14 cellular contexts compared by ENCODE assay signal in the genomic region with DNA sequence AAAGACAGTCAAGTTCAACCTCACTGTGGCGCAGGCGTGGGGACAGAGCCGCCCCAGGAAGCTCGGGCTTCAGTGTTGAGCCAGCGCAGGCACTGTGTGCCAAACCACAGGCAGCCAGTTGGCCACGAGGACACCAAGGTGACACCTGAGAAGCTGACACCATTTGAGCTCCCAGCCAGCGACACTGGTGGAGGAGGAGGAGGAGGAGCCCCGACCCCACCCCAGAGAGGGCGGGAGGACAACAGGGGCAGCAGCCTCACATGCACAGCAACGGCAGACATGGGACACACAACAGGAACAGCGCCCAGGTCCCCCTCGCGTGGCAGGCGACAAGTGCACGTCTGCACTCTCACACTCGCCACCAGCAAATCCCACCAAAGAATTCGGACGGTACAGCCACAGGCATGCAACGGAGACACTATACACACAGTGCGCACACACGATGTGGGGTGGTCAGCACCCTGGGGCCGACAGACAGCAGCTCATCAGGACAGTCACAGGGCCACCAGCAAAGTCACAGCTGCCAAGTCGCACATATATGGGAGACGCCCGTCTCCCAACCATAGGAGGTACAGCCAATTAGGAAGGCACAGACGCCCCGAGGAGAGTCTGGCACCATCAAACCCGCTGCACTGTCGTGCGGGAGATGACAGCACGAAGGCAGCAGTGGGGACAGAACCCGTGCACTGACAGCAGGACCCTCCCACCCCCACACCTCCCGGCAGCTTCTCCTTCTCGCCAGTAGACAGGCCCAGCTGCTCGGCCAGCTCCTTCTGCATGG. TPM values are rescaled to one million over a fixed set of nuclear protein-coding genes. Genes with fewer than 3 reads are reported as not detected.
DNase-seq lines count a peak whose midpoint lies in the region; ATAC-seq, FAIRE-seq and TF ChIP-seq lines count a peak whose summit lies in the region.
"Had no signal": no experiment of that assay in that cellular context is flagged by ENCODE, and none has a peak within 500 bp of the region (broad histone marks: within the 10 kb centered on the region; RNA-seq: fewer than 3 reads in every experiment).

No MANE protein-coding gene starts in this region.

- POLR2A ChIA-PET in PC-3 (lab: Charles Lee; ENCODE audit: unreplicated experiment): interaction anchor here (0.6 kb wide), 1 partner anchor 20 kb away, joined by 6 read pairs; no protein-coding TSS in a partner anchor
- POLR2A ChIA-PET in HepG2 (lab: Yijun Ruan, JAX): interaction anchor here (1.1 to 2.4 kb wide), 2 partner anchors 10 to 17 kb away, joined by 3 to 10 read pairs; partner anchors contain the start of gene PPAN

- H4K20me1 ChIP-seq in PC-3 (ENCODE audit: low read length): 0 out of 2 replicates have a peak, but pooled peaks cover 3% of the 10 kb centered on the region
- H4K20me1 ChIP-seq in HepG2 (ENCODE audit: insufficient read depth, low read length): peaks cover 13% of the 10 kb centered on the region; the same call in 1 of the 2 replicates

- H3K4me1 ChIP-seq in PC-3 (ENCODE audit: insufficient read depth, low read length) (peaks cover 12% of the 10 kb centered on the region), HepG2 (ENCODE audit: insufficient read depth, low read length) (peaks cover 24% of the 10 kb centered on the region)
- H3K4me1 ChIP-seq: SJCRH30 had no signal

- H3K79me2 ChIP-seq in PC-3 (ENCODE audit: low read length) (peaks cover 26% of the 10 kb centered on the region), HepG2 (ENCODE audit: insufficient read depth, low read length) (peaks cover 14% of the 10 kb centered on the region)

- CTCF ChIA-PET in activated naive CD4-positive, alpha-beta T cell treated with anti-CD3 and anti-CD28 coated beads for 36 hours (lab: Charles Lee): no interaction called here
- CTCF ChIA-PET in PC-3 (lab: Charles Lee) (no interaction called here), HepG2 (lab: Yijun Ruan, JAX; ENCODE audit: low intra/inter-chr PET ratio, low total read pairs) (no interaction called here)

- DNase-seq in activated naive CD4-positive, alpha-beta T cell treated with anti-CD3 and anti-CD28 coated beads for 36 hours: no peak
- DNase-seq in PC-3 (peak; percentile 20), HepG2 (ENCODE audit: low spot score) (no peak), T-helper 9 cell (no peak), GM20000 (ENCODE audit: low spot score) (no peak), left lobe of liver (ENCODE audit: low spot score) (no peak)
- DNase-seq in stimulated activated naive CD8-positive, alpha-beta T cell treated with anti-CD3 and anti-CD28 coated beads, Interleukin-15, amount 100 ng/mL, for 72 hours: no peak
- DNase-seq: activated CD4-positive, alpha-beta T cell treated with anti-CD3 and anti-CD28 coated beads for 4 hours; hypothalamus had no signal

- H3K27ac Mint-ChIP-seq in activated naive CD4-positive, alpha-beta T cell treated with anti-CD3 and anti-CD28 coated beads, Interleukin-2, amount 50 U/mL, for 24 hours: peak overlapping the region; percentile 92
- no peak overlapping the region for H3K27ac Mint-ChIP-seq in activated naive CD4-positive, alpha-beta T cell treated with anti-CD3 and anti-CD28 coated beads for 36 hours
- H3K27ac Mint-ChIP-seq in stimulated activated naive CD8-positive, alpha-beta T cell treated with anti-CD3 and anti-CD28 coated beads, Interleukin-15, amount 100 ng/mL, for 72 hours: peak overlapping the region; percentile 28 to 93

- WGBS in HepG2 (ENCODE audit: low lambda C conversion rate): 99% methylated on average over 10 of the region's 35 CpGs

- H3K4me3 ChIP-seq in PC-3 (ENCODE audit: low read length) (no peak overlapping the region), HepG2 (replicated peaks in 1 of 3; ENCODE audit: insufficient read depth in 1 of 3, low read depth in 2 of 3, low read length in 3 of 3) (no peak overlapping the region)
- H3K4me3 ChIP-seq: right atrium auricular region, SJCRH30 had no signal

- no peak for TF ChIP-seq CTCF in PC-3 (conservative IDR thresholded peaks at IDR 0.05; ENCODE audit: low read depth, low read length)
- no peak for TF ChIP-seq CTCF in HepG2 (CRISPR knock-in tag; IDR thresholded peaks at IDR 0.05)
- TF ChIP-seq CTCF in GM20000 (IDR thresholded peaks at IDR 0.05; ENCODE audit: extremely low read depth, missing control alignments): no peak

- no peak overlapping the region for H3K9ac ChIP-seq in PC-3 (ENCODE audit: low read length)
- H3K9ac ChIP-seq in HepG2 (ENCODE audit: insufficient read depth, low read depth, low read length): no peak overlapping the region

- TF ChIP-seq EP300 in HepG2 (IDR thresholded peaks at IDR 0.05; ENCODE audit: low read depth in 2 of 2, low read length in 2 of 2) (no peak), HepG2 (CRISPR knock-in tag; IDR thresholded peaks at IDR 0.05; ENCODE audit: borderline replicate concordance) (no peak)

- H2AFZ ChIP-seq in PC-3 (ENCODE audit: low read length) (no peak overlapping the region), HepG2 (ENCODE audit: low read length) (no peak overlapping the region)

- H3K36me3 ChIP-seq in PC-3 (ENCODE audit: low read depth, low read length) (peaks cover 23% of the 10 kb centered on the region), HepG2 (replicated peaks in 1 of 2; ENCODE audit: control insufficient read depth in 1 of 2, insufficient read depth in 2 of 2, low read length in 2 of 2) (peaks cover 18 to 38% of the 10 kb centered on the region in 2 experiments)

- in situ Hi-C loops in HepG2 (cut with HindIII; ENCODE audit: extremely low pct_ligation_motif_present, low pct_unique_long_range_greater_than_20kb): no loop called here

- no peaks in the 10 kb centered on the region for H3K9me3 Mint-ChIP-seq in activated naive CD4-positive, alpha-beta T cell treated with anti-CD3 and anti-CD28 coated beads, Interleukin-2, amount 50 U/mL, for 24 hours
- H3K9me3 Mint-ChIP-seq in activated naive CD4-positive, alpha-beta T cell treated with anti-CD3 and anti-CD28 coated beads for 36 hours: no peaks in the 10 kb centered on the region
- H3K9me3 Mint-ChIP-seq in stimulated activated naive CD8-positive, alpha-beta T cell treated with anti-CD3 and anti-CD28 coated beads, Interleukin-15, amount 100 ng/mL, for 72 hours: no peaks in the 10 kb centered on the region

- H3K4me2 ChIP-seq in PC-3 (ENCODE audit: low read length) (no peak overlapping the region), HepG2 (ENCODE audit: low read depth, low read length) (no peak overlapping the region)

- TF ChIP-seq POLR2A in HepG2 (IDR thresholded peaks at IDR 0.05; ENCODE audit: insufficient read depth in 1 of 2, low read depth in 2 of 2, low read length in 2 of 2): peak; percentile 6 to 23; a peak in 2 of 4 replicates

- H3K9me3 ChIP-seq in PC-3 (ENCODE audit: low read length) (no peaks in the 10 kb centered on the region), HepG2 (ENCODE audit: low read length) (no peaks in the 10 kb centered on the region)
- H3K9me3 ChIP-seq: right atrium auricular region, SJCRH30 had no signal

- H3K4me1 Mint-ChIP-seq in activated naive CD4-positive, alpha-beta T cell treated with anti-CD3 and anti-CD28 coated beads, Interleukin-2, amount 50 U/mL, for 24 hours: peaks cover 38% of the 10 kb centered on the region
- peaks cover 36% of the 10 kb centered on the region for H3K4me1 Mint-ChIP-seq in activated naive CD4-positive, alpha-beta T cell treated with anti-CD3 and anti-CD28 coated beads for 36 hours (ENCODE audit: low read depth)
- peaks cover 82% of the 10 kb centered on the region for H3K4me1 Mint-ChIP-seq in stimulated activated naive CD8-positive, alpha-beta T cell treated with anti-CD3 and anti-CD28 coated beads, Interleukin-15, amount 100 ng/mL, for 72 hours

- H3F3A ChIP-seq in PC-3 (ENCODE audit: low read length, unreplicated experiment): peaks cover 12% of the 10 kb centered on the region

- no peaks in the 10 kb centered on the region for H3K27me3 Mint-ChIP-seq in activated naive CD4-positive, alpha-beta T cell treated with anti-CD3 and anti-CD28 coated beads, Interleukin-2, amount 50 U/mL, for 24 hours
- no peaks in the 10 kb centered on the region for H3K27me3 Mint-ChIP-seq in activated naive CD4-positive, alpha-beta T cell treated with anti-CD3 and anti-CD28 coated beads for 36 hours (ENCODE audit: low read depth)
- H3K27me3 Mint-ChIP-seq in stimulated activated naive CD8-positive, alpha-beta T cell treated with anti-CD3 and anti-CD28 coated beads, Interleukin-15, amount 100 ng/mL, for 72 hours: no peaks in the 10 kb centered on the region

- TF ChIP-seq RAD21 in HepG2 (CRISPR knock-in tag; IDR thresholded peaks at IDR 0.05): no peak

- intact Hi-C loops in activated naive CD4-positive, alpha-beta T cell treated with anti-CD3 and anti-CD28 coated beads for 36 hours (cut with micrococcal nuclease): no loop called here
- intact Hi-C loops in PC-3 (cut with micrococcal nuclease): no loop called here
- intact Hi-C loops in HepG2 (cut with micrococcal nuclease; ENCODE audit: unreplicated experiment): no loop called here

- peaks cover 7% of the 10 kb centered on the region for H3K36me3 Mint-ChIP-seq in activated naive CD4-positive, alpha-beta T cell treated with anti-CD3 and anti-CD28 coated beads, Interleukin-2, amount 50 U/mL, for 24 hours
- peaks cover 25% of the 10 kb centered on the region for H3K36me3 Mint-ChIP-seq in activated naive CD4-positive, alpha-beta T cell treated with anti-CD3 and anti-CD28 coated beads for 36 hours (ENCODE audit: low read depth)

- no peak for FAIRE-seq in HepG2 (lab: Jason Lieb, UNC)
- FAIRE-seq: endothelial cell of umbilical vein had no signal

- H3K27me3 ChIP-seq in PC-3 (ENCODE audit: low read length) (no peaks in the 10 kb centered on the region), HepG2 (ENCODE audit: control insufficient read depth in 1 of 2, insufficient read depth in 2 of 2, low read length in 2 of 2) (no peaks in the 10 kb centered on the region; a peak in 1 of 5 replicates)
- H3K27me3 ChIP-seq: right atrium auricular region, SJCRH30 had no signal

- BruUV-seq in PC-3 (replicated peaks; lab: Mats Ljungman, UMichigan) (no TSS peak), HepG2 (replicated peaks; lab: Mats Ljungman, UMichigan) (no TSS peak)

- ATAC-seq in PC-3 (no peak), HepG2 (no peak), left lobe of liver (no peak)
- no peak for ATAC-seq in stimulated activated naive CD8-positive, alpha-beta T cell treated with anti-CD3 and anti-CD28 coated beads, Interleukin-15, amount 100 ng/mL, for 72 hours

- no peak overlapping the region for H3K27ac ChIP-seq in PC-3 (ENCODE audit: low read length)
- H3K27ac ChIP-seq in HepG2 (ENCODE audit: extremely low read length, insufficient read depth, low read length): no peak overlapping the region
- H3K27ac ChIP-seq: right atrium auricular region, SJCRH30 had no signal

- no peaks in the 10 kb centered on the region for H3K9me2 ChIP-seq in PC-3 (replicated peaks; ENCODE audit: low read length)

- H3K4me3 Mint-ChIP-seq in activated naive CD4-positive, alpha-beta T cell treated with anti-CD3 and anti-CD28 coated beads, Interleukin-2, amount 50 U/mL, for 24 hours: peak overlapping the region; percentile 49
- no peak overlapping the region for H3K4me3 Mint-ChIP-seq in activated naive CD4-positive, alpha-beta T cell treated with anti-CD3 and anti-CD28 coated beads for 36 hours
- H3K4me3 Mint-ChIP-seq in stimulated activated naive CD8-positive, alpha-beta T cell treated with anti-CD3 and anti-CD28 coated beads, Interleukin-15, amount 100 ng/mL, for 72 hours: peak overlapping the region in 1 of 2 donors; percentile 11

RNA-seq across cellular contexts. Expression of gene EIF3G, which starts 3.4 kb away (rescaled TPM):
- total RNA-seq in activated naive CD4-positive, alpha-beta T cell treated with anti-CD3 and anti-CD28 coated beads for 36 hours: 100 to 1,000 TPM; 213 to 222 TPM
- 575 and 635 TPM in 2 replicates for total RNA-seq in PC-3 (2014; rRNA removed)
- 173 and 206 TPM in 2 replicates for total RNA-seq in HepG2 (2016; rRNA removed; fragmentation: Illumina TruSeq; extraction: Trizol)
- total RNA-seq in HepG2 (2016; cell fraction: cytosol; rRNA removed; fragmentation: Illumina TruSeq; extraction: Trizol; ENCODE audit: low read depth): 168 and 195 TPM in 2 replicates
- total RNA-seq in HepG2 (2016; cell fraction: insoluble cytoplasmic fraction; rRNA removed; fragmentation: Illumina TruSeq; extraction: Trizol): 150 and 220 TPM in 2 replicates
- 162 and 175 TPM in 2 replicates for total RNA-seq in HepG2 (2016; cell fraction: membrane; rRNA removed; fragmentation: Illumina TruSeq; extraction: Trizol)
- total RNA-seq in HepG2 (2016; cell fraction: nucleus; rRNA removed; fragmentation: Illumina TruSeq; extraction: Trizol): 111 and 116 TPM in 2 replicates
- 135 and 141 TPM in 2 replicates for polyA plus RNA-seq in HepG2 (2011; rRNA removed)
- 116 and 159 TPM in 2 replicates for polyA plus RNA-seq in HepG2 (2011; cell fraction: cytosol; rRNA removed)
- 984 and 1,211 TPM in 2 replicates for polyA plus RNA-seq in HepG2 (2011; cell fraction: nucleus; rRNA removed)
- 126 and 143 TPM in 2 replicates for polyA plus RNA-seq in HepG2 (2012)
- polyA plus RNA-seq in HepG2 (2016; cell fraction: cytosol; fragmentation: Illumina TruSeq; extraction: Trizol; ENCODE audit: low read depth): 131 and 139 TPM in 2 replicates
- 150 and 174 TPM in 2 replicates for polyA plus RNA-seq in HepG2 (2016; cell fraction: insoluble cytoplasmic fraction; fragmentation: Illumina TruSeq; extraction: Trizol; ENCODE audit: low read depth)
- polyA plus RNA-seq in HepG2 (2016; cell fraction: membrane; fragmentation: Illumina TruSeq; extraction: Trizol; ENCODE audit: low read depth): 143 and 147 TPM in 2 replicates
- 284 and 296 TPM in 2 replicates for polyA plus RNA-seq in HepG2 (2016; cell fraction: nucleus; fragmentation: Illumina TruSeq; extraction: Trizol; ENCODE audit: insufficient read depth, low read depth)
- polyA minus RNA-seq in HepG2 (2011; rRNA and poly(A)+ RNA removed; ENCODE audit: low replicate concordance): 86.0 and 105 TPM in 2 replicates
- polyA minus RNA-seq in HepG2 (2011; cell fraction: cytosol; rRNA and poly(A)+ RNA removed): 35.8 and 39.9 TPM in 2 replicates
- polyA minus RNA-seq in HepG2 (2011; cell fraction: nucleus; rRNA and poly(A)+ RNA removed): 64.5 and 67.1 TPM in 2 replicates
- 84.6 TPM for total RNA-seq in left lobe of liver

RNA-seq across cellular contexts. Expression of gene P2RY11, which starts 4.8 kb away (rescaled TPM):
- total RNA-seq in activated naive CD4-positive, alpha-beta T cell treated with anti-CD3 and anti-CD28 coated beads for 36 hours: 10 to 100 TPM; 11.8 to 12.2 TPM
- total RNA-seq in PC-3 (2014; rRNA removed) (11.1 and 17.3 TPM in 2 replicates), HepG2 (2016; rRNA removed; fragmentation: Illumina TruSeq; extraction: Trizol) (1.5 and 4.0 TPM in 2 replicates), left lobe of liver (6.6 TPM)
- 0.44 and 0.51 TPM in 2 replicates for total RNA-seq in HepG2 (2016; cell fraction: cytosol; rRNA removed; fragmentation: Illumina TruSeq; extraction: Trizol; ENCODE audit: low read depth)
- 1.2 and 3.7 TPM in 2 replicates for total RNA-seq in HepG2 (2016; cell fraction: insoluble cytoplasmic fraction; rRNA removed; fragmentation: Illumina TruSeq; extraction: Trizol)
- 1.00 and 1.3 TPM in 2 replicates for total RNA-seq in HepG2 (2016; cell fraction: membrane; rRNA removed; fragmentation: Illumina TruSeq; extraction: Trizol)
- 3.5 and 5.0 TPM in 2 replicates for total RNA-seq in HepG2 (2016; cell fraction: nucleus; rRNA removed; fragmentation: Illumina TruSeq; extraction: Trizol)
- 7.8 and 13.2 TPM in 2 replicates for polyA plus RNA-seq in HepG2 (2011; rRNA removed)
- polyA plus RNA-seq in HepG2 (2011; cell fraction: cytosol; rRNA removed): 3.7 and 6.4 TPM in 2 replicates
- polyA plus RNA-seq in HepG2 (2011; cell fraction: nucleus; rRNA removed): 54.8 and 89.7 TPM in 2 replicates
- polyA plus RNA-seq in HepG2 (2012): 9.0 and 12.8 TPM in 2 replicates
- polyA plus RNA-seq in HepG2 (2016; cell fraction: cytosol; fragmentation: Illumina TruSeq; extraction: Trizol; ENCODE audit: low read depth): 0.51 and 0.64 TPM in 2 replicates
- 2.7 and 3.1 TPM in 2 replicates for polyA plus RNA-seq in HepG2 (2016; cell fraction: insoluble cytoplasmic fraction; fragmentation: Illumina TruSeq; extraction: Trizol; ENCODE audit: low read depth)
- polyA plus RNA-seq in HepG2 (2016; cell fraction: membrane; fragmentation: Illumina TruSeq; extraction: Trizol; ENCODE audit: low read depth): 0.66 and 0.74 TPM in 2 replicates
- polyA plus RNA-seq in HepG2 (2016; cell fraction: nucleus; fragmentation: Illumina TruSeq; extraction: Trizol; ENCODE audit: insufficient read depth, low read depth): 26.8 and 36.2 TPM in 2 replicates
- polyA minus RNA-seq in HepG2 (2011; rRNA and poly(A)+ RNA removed; ENCODE audit: low replicate concordance): 18.1 and 21.5 TPM in 2 replicates
- polyA minus RNA-seq in HepG2 (2011; cell fraction: cytosol; rRNA and poly(A)+ RNA removed): 5.4 and 5.5 TPM in 2 replicates
- polyA minus RNA-seq in HepG2 (2011; cell fraction: nucleus; rRNA and poly(A)+ RNA removed): 8.0 and 12.6 TPM in 2 replicates

RNA-seq across cellular contexts. Expression of gene PPAN, which starts 10.1 kb away (rescaled TPM):
- total RNA-seq in activated naive CD4-positive, alpha-beta T cell treated with anti-CD3 and anti-CD28 coated beads for 36 hours: 10 to 100 TPM; 59.7 to 60.0 TPM
- total RNA-seq in PC-3 (2014; rRNA removed) (183 and 214 TPM in 2 replicates), HepG2 (2016; rRNA removed; fragmentation: Illumina TruSeq; extraction: Trizol) (23.9 and 36.2 TPM in 2 replicates), left lobe of liver (13.0 TPM)
- total RNA-seq in HepG2 (2016; cell fraction: cytosol; rRNA removed; fragmentation: Illumina TruSeq; extraction: Trizol; ENCODE audit: low read depth): 17.2 and 20.8 TPM in 2 replicates
- 22.0 and 41.0 TPM in 2 replicates for total RNA-seq in HepG2 (2016; cell fraction: insoluble cytoplasmic fraction; rRNA removed; fragmentation: Illumina TruSeq; extraction: Trizol)
- 19.3 and 20.0 TPM in 2 replicates for total RNA-seq in HepG2 (2016; cell fraction: membrane; rRNA removed; fragmentation: Illumina TruSeq; extraction: Trizol)
- total RNA-seq in HepG2 (2016; cell fraction: nucleus; rRNA removed; fragmentation: Illumina TruSeq; extraction: Trizol): 29.5 and 36.7 TPM in 2 replicates
- polyA plus RNA-seq in HepG2 (2011; rRNA removed): 41.9 and 53.5 TPM in 2 replicates
- polyA plus RNA-seq in HepG2 (2011; cell fraction: cytosol; rRNA removed): 25.0 and 35.7 TPM in 2 replicates
- 105 and 138 TPM in 2 replicates for polyA plus RNA-seq in HepG2 (2011; cell fraction: nucleus; rRNA removed)
- polyA plus RNA-seq in HepG2 (2012): 23.5 and 24.7 TPM in 2 replicates
- polyA plus RNA-seq in HepG2 (2016; cell fraction: cytosol; fragmentation: Illumina TruSeq; extraction: Trizol; ENCODE audit: low read depth): 7.2 and 9.4 TPM in 2 replicates
- polyA plus RNA-seq in HepG2 (2016; cell fraction: insoluble cytoplasmic fraction; fragmentation: Illumina TruSeq; extraction: Trizol; ENCODE audit: low read depth): 27.4 and 29.3 TPM in 2 replicates
- 9.2 and 10.0 TPM in 2 replicates for polyA plus RNA-seq in HepG2 (2016; cell fraction: membrane; fragmentation: Illumina TruSeq; extraction: Trizol; ENCODE audit: low read depth)
- polyA plus RNA-seq in HepG2 (2016; cell fraction: nucleus; fragmentation: Illumina TruSeq; extraction: Trizol; ENCODE audit: insufficient read depth, low read depth): 78.4 and 87.0 TPM in 2 replicates
- polyA minus RNA-seq in HepG2 (2011; rRNA and poly(A)+ RNA removed; ENCODE audit: low replicate concordance): 133 and 258 TPM in 2 replicates
- polyA minus RNA-seq in HepG2 (2011; cell fraction: cytosol; rRNA and poly(A)+ RNA removed): 18.6 and 19.3 TPM in 2 replicates
- 54.0 and 63.7 TPM in 2 replicates for polyA minus RNA-seq in HepG2 (2011; cell fraction: nucleus; rRNA and poly(A)+ RNA removed)

RNA-seq across cellular contexts. Expression of gene ANGPTL6, which starts 13.8 kb away (rescaled TPM):
- total RNA-seq in activated naive CD4-positive, alpha-beta T cell treated with anti-CD3 and anti-CD28 coated beads for 36 hours: 10 to 100 TPM; 18.6 to 20.7 TPM
- total RNA-seq in PC-3 (2014; rRNA removed) (0.81 and 1.2 TPM in 2 replicates), HepG2 (2016; rRNA removed; fragmentation: Illumina TruSeq; extraction: Trizol) (0.15 TPM in 1 of 2 replicates, not detected in the other), left lobe of liver (17.9 TPM)
- not detected in 2 replicates for total RNA-seq in HepG2 (2016; cell fraction: cytosol; rRNA removed; fragmentation: Illumina TruSeq; extraction: Trizol; ENCODE audit: low read depth)
- 0.24 TPM in 1 of 2 replicates, not detected in the other for total RNA-seq in HepG2 (2016; cell fraction: insoluble cytoplasmic fraction; rRNA removed; fragmentation: Illumina TruSeq; extraction: Trizol)
- 0.14 TPM in 1 of 2 replicates, not detected in the other for total RNA-seq in HepG2 (2016; cell fraction: membrane; rRNA removed; fragmentation: Illumina TruSeq; extraction: Trizol)
- 0.31 TPM in 1 of 2 replicates, not detected in the other for total RNA-seq in HepG2 (2016; cell fraction: nucleus; rRNA removed; fragmentation: Illumina TruSeq; extraction: Trizol)
- 1.4 and 2.2 TPM in 2 replicates for polyA plus RNA-seq in HepG2 (2011; rRNA removed)
- polyA plus RNA-seq in HepG2 (2011; cell fraction: cytosol; rRNA removed): 1.8 and 2.1 TPM in 2 replicates
- 4.3 and 5.8 TPM in 2 replicates for polyA plus RNA-seq in HepG2 (2011; cell fraction: nucleus; rRNA removed)
- 0.85 and 1.0 TPM in 2 replicates for polyA plus RNA-seq in HepG2 (2012)
- 0.18 and 0.20 TPM in 2 replicates for polyA plus RNA-seq in HepG2 (2016; cell fraction: cytosol; fragmentation: Illumina TruSeq; extraction: Trizol; ENCODE audit: low read depth)
- 0.16 TPM in 1 of 2 replicates, not detected in the other for polyA plus RNA-seq in HepG2 (2016; cell fraction: insoluble cytoplasmic fraction; fragmentation: Illumina TruSeq; extraction: Trizol; ENCODE audit: low read depth)
- 0.09 TPM in 1 of 2 replicates, not detected in the other for polyA plus RNA-seq in HepG2 (2016; cell fraction: membrane; fragmentation: Illumina TruSeq; extraction: Trizol; ENCODE audit: low read depth)
- polyA plus RNA-seq in HepG2 (2016; cell fraction: nucleus; fragmentation: Illumina TruSeq; extraction: Trizol; ENCODE audit: insufficient read depth, low read depth): 0.70 TPM in 1 of 2 replicates, not detected in the other
- polyA minus RNA-seq in HepG2 (2011; rRNA and poly(A)+ RNA removed; ENCODE audit: low replicate concordance): 0.30 and 0.96 TPM in 2 replicates
- polyA minus RNA-seq in HepG2 (2011; cell fraction: cytosol; rRNA and poly(A)+ RNA removed): 0.53 and 0.89 TPM in 2 replicates
- polyA minus RNA-seq in HepG2 (2011; cell fraction: nucleus; rRNA and poly(A)+ RNA removed): 0.25 and 0.52 TPM in 2 replicates
- total RNA-seq: endothelial cell of umbilical vein, NCI-H460, SJCRH30 had no signal

RNA-seq across cellular contexts. Expression of gene SHFL, which starts 30.2 kb away (rescaled TPM):
- total RNA-seq in activated naive CD4-positive, alpha-beta T cell treated with anti-CD3 and anti-CD28 coated beads for 36 hours: 10 to 100 TPM; 28.3 to 31.9 TPM
- total RNA-seq in PC-3 (2014; rRNA removed): 17.2 and 18.4 TPM in 2 replicates
- 8.9 and 12.3 TPM in 2 replicates for total RNA-seq in HepG2 (2016; rRNA removed; fragmentation: Illumina TruSeq; extraction: Trizol)
- 7.9 and 8.8 TPM in 2 replicates for total RNA-seq in HepG2 (2016; cell fraction: cytosol; rRNA removed; fragmentation: Illumina TruSeq; extraction: Trizol; ENCODE audit: low read depth)
- 9.0 and 12.8 TPM in 2 replicates for total RNA-seq in HepG2 (2016; cell fraction: insoluble cytoplasmic fraction; rRNA removed; fragmentation: Illumina TruSeq; extraction: Trizol)
- 14.0 and 14.3 TPM in 2 replicates for total RNA-seq in HepG2 (2016; cell fraction: membrane; rRNA removed; fragmentation: Illumina TruSeq; extraction: Trizol)
- total RNA-seq in HepG2 (2016; cell fraction: nucleus; rRNA removed; fragmentation: Illumina TruSeq; extraction: Trizol): 8.6 and 11.4 TPM in 2 replicates
- polyA plus RNA-seq in HepG2 (2011; rRNA removed): 36.4 and 47.5 TPM in 2 replicates
- polyA plus RNA-seq in HepG2 (2011; cell fraction: cytosol; rRNA removed): 25.4 and 30.5 TPM in 2 replicates
- 157 and 161 TPM in 2 replicates for polyA plus RNA-seq in HepG2 (2011; cell fraction: nucleus; rRNA removed)
- polyA plus RNA-seq in HepG2 (2012): 11.5 and 18.6 TPM in 2 replicates
- 9.0 and 10.1 TPM in 2 replicates for polyA plus RNA-seq in HepG2 (2016; cell fraction: cytosol; fragmentation: Illumina TruSeq; extraction: Trizol; ENCODE audit: low read depth)
- 12.6 and 14.6 TPM in 2 replicates for polyA plus RNA-seq in HepG2 (2016; cell fraction: insoluble cytoplasmic fraction; fragmentation: Illumina TruSeq; extraction: Trizol; ENCODE audit: low read depth)
- polyA plus RNA-seq in HepG2 (2016; cell fraction: membrane; fragmentation: Illumina TruSeq; extraction: Trizol; ENCODE audit: low read depth): 13.7 and 14.9 TPM in 2 replicates
- 35.0 and 36.4 TPM in 2 replicates for polyA plus RNA-seq in HepG2 (2016; cell fraction: nucleus; fragmentation: Illumina TruSeq; extraction: Trizol; ENCODE audit: insufficient read depth, low read depth)
- 19.0 and 19.3 TPM in 2 replicates for polyA minus RNA-seq in HepG2 (2011; rRNA and poly(A)+ RNA removed; ENCODE audit: low replicate concordance)
- 13.9 and 15.2 TPM in 2 replicates for polyA minus RNA-seq in HepG2 (2011; cell fraction: cytosol; rRNA and poly(A)+ RNA removed)
- 18.2 and 21.1 TPM in 2 replicates for polyA minus RNA-seq in HepG2 (2011; cell fraction: nucleus; rRNA and poly(A)+ RNA removed)
- total RNA-seq in left lobe of liver: 72.7 TPM
- total RNA-seq: SJCRH30 had no signal
